Comparison of ENCODE assay signal across 12 cellular contexts in the genomic region with DNA sequence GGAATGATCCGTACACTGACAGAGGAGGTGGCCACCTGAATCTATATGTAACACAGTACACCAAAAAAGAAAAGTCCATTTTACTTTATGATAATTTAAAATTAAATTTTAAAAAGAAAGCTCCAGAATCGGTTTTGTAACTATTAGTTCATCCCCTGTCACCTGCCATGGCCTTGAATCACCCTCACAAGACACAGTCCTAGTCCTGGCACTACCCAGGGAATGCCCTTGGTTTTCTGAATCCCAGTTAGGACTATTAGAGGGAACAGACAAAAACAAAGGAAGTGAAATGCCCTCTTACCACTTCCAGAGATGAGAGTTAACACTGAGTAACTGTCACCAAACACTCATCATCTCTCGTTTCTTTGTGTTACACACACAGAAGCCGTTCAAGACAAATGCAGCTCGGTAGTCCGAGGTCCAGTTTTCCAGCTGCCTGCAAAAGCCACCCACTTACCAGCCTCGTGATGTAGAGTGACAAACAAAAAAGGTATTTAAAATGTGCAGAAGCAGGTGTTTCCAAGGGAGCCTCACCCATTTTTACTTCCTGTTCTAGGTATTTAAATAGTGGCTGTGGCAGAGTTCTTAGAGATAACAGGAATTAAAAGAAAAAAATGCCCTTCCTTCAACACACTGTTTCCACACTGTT. TPM values are rescaled to one million over a fixed set of nuclear protein-coding genes. Genes with fewer than 3 reads are reported as not detected.
DNase-seq lines count a peak whose midpoint lies in the region; ATAC-seq and TF ChIP-seq lines count a peak whose summit lies in the region.
"Had no signal": no experiment of that assay in that cellular context is flagged by ENCODE, and none has a peak within 500 bp of the region (broad histone marks: within the 10 kb centered on the region; RNA-seq: fewer than 3 reads in every experiment).

No MANE protein-coding gene starts in this region.

- H3K4me3 ChIP-seq in right cardiac atrium (ENCODE audit: low read length) (no peak overlapping the region), colonic mucosa (no peak overlapping the region), esophagus muscularis mucosa (no peak overlapping the region), thyroid gland (replicated peaks in 1 of 3) (no peak overlapping the region), neural progenitor cell (no peak overlapping the region)

- no peak for TF ChIP-seq CTCF in colonic mucosa (IDR thresholded peaks at IDR 0.05)
- TF ChIP-seq CTCF in esophagus muscularis mucosa (IDR thresholded peaks at IDR 0.05), result no peak
- TF ChIP-seq CTCF in thyroid gland (IDR thresholded peaks at IDR 0.05), result no peak
- no peak for TF ChIP-seq CTCF in neural progenitor cell (IDR thresholded peaks at IDR 0.05)

- no peak overlapping the region for H3K27ac Mint-ChIP-seq in neural progenitor cell
- H3K27ac Mint-ChIP-seq: activated naive CD8-positive, alpha-beta T cell treated with anti-CD3 and anti-CD28 coated beads, Interleukin-2, amount 50 U/mL, for 24 hours had no signal

- DNase-seq in cardiac septum (ENCODE audit: low spot score) (peak; percentile 19), right cardiac atrium (no peak), NCI-H345 treated with DMSO at 0.1 percent for 48 hours (lab: John Stamatoyannopoulos, UW; ENCODE audit: unreplicated experiment) (peak; percentile 94), colonic mucosa (peak; percentile 70), esophagus muscularis mucosa (ENCODE audit: extremely low spot score) (no peak), thyroid gland (no peak), neural progenitor cell (ENCODE audit: low spot score) (no peak), HuH-7.5 (ENCODE audit: low spot score) (no peak)
- DNase-seq: activated CD8-positive, alpha-beta memory T cell treated with anti-CD3 and anti-CD28 coated beads, Interleukin-2, amount 50 U/mL, for 48 hours; activated naive CD8-positive, alpha-beta T cell treated with anti-CD3 and anti-CD28 coated beads, Interleukin-2, amount 50 U/mL, for 24 hours; mammary epithelial cell had no signal

- ATAC-seq in right cardiac atrium, result no peak
- ATAC-seq: activated naive CD8-positive, alpha-beta T cell treated with anti-CD3 and anti-CD28 coated beads, Interleukin-2, amount 50 U/mL, for 24 hours had no signal

- H3K9me3 ChIP-seq in right cardiac atrium (ENCODE audit: control insufficient read depth, low read length) (no peaks in the 10 kb centered on the region), colonic mucosa (no peaks in the 10 kb centered on the region), esophagus muscularis mucosa (peaks cover 0 to 26% (median 18%) of the 10 kb centered on the region in 4 donors), thyroid gland (no peaks in the 10 kb centered on the region), neural progenitor cell (ENCODE audit: low read depth) (no peaks in the 10 kb centered on the region)

- no peaks in the 10 kb centered on the region for H3K36me3 Mint-ChIP-seq in neural progenitor cell

- H3K4me1 ChIP-seq in right cardiac atrium (ENCODE audit: control insufficient read depth, insufficient read depth, low read length) (peaks cover under 1% of the 10 kb centered on the region), colonic mucosa (peaks cover 6% of the 10 kb centered on the region), esophagus muscularis mucosa (peaks cover 9 to 14% (median 11%) of the 10 kb centered on the region in 4 donors), thyroid gland (peaks cover 8 to 9% of the 10 kb centered on the region in 2 donors), neural progenitor cell (peaks cover 8% of the 10 kb centered on the region)

- no peak for TF ChIP-seq POLR2A in esophagus muscularis mucosa (IDR thresholded peaks at IDR 0.05; ENCODE audit: low read depth)
- no peak for TF ChIP-seq POLR2A in thyroid gland (IDR thresholded peaks at IDR 0.05)

- H3K4me1 Mint-ChIP-seq in neural progenitor cell, result peaks cover 3% of the 10 kb centered on the region

- H3K27ac ChIP-seq in right cardiac atrium (ENCODE audit: low read length) (no peak overlapping the region), colonic mucosa (peak overlapping the region; percentile 47), esophagus muscularis mucosa (replicated peaks in 1 of 4) (no peak overlapping the region), thyroid gland (no peak overlapping the region), neural progenitor cell (no peak overlapping the region)
- H3K27ac ChIP-seq: KMS-11 had no signal

- peaks cover 5% of the 10 kb centered on the region for H3F3A ChIP-seq in neural progenitor cell (ENCODE audit: low read depth)

- H3K27me3 ChIP-seq in right cardiac atrium (ENCODE audit: control insufficient read depth, insufficient read depth) (no peaks in the 10 kb centered on the region), colonic mucosa (peaks cover under 1% of the 10 kb centered on the region), esophagus muscularis mucosa (peaks cover 0 to 76% (median 25%) of the 10 kb centered on the region in 4 donors), thyroid gland (peaks cover 5% of the 10 kb centered on the region), neural progenitor cell (peaks cover 30% of the 10 kb centered on the region)

- H2AFZ ChIP-seq in neural progenitor cell (replicated peaks), result no peak overlapping the region

- no peak overlapping the region for H3K9ac ChIP-seq in colonic mucosa (ENCODE audit: low read depth in 2 of 2, low read length in 2 of 2)
- H3K9ac ChIP-seq in neural progenitor cell, result no peak overlapping the region
- H3K9ac ChIP-seq: KMS-11 had no signal

- no peaks in the 10 kb centered on the region for H3K79me2 ChIP-seq in neural progenitor cell (ENCODE audit: low read depth)

- H3K36me3 ChIP-seq in colonic mucosa (no peaks in the 10 kb centered on the region), esophagus muscularis mucosa (no peaks in the 10 kb centered on the region), thyroid gland (no peaks in the 10 kb centered on the region), neural progenitor cell (no peaks in the 10 kb centered on the region)

- H4K20me1 ChIP-seq in neural progenitor cell (ENCODE audit: low read depth), result peaks cover 11% of the 10 kb centered on the region

- H3K4me3 Mint-ChIP-seq in neural progenitor cell, result no peak overlapping the region
- H3K4me3 Mint-ChIP-seq: activated naive CD8-positive, alpha-beta T cell treated with anti-CD3 and anti-CD28 coated beads, Interleukin-2, amount 50 U/mL, for 24 hours had no signal

- intact Hi-C loops in cardiac septum (cut with DNase I), result no loop called here
- intact Hi-C loops in right cardiac atrium (cut with DNase I), result no loop called here
- intact Hi-C loops in colonic mucosa (cut with DNase I), result no loop called here
- intact Hi-C loops in esophagus muscularis mucosa (cut with DNase I), result no loop called here
- intact Hi-C loops in thyroid gland (cut with DNase I), result no loop called here

- peaks cover 29% of the 10 kb centered on the region for H3K27me3 Mint-ChIP-seq in neural progenitor cell (ENCODE audit: insufficient read depth, low read depth)

- TF ChIP-seq EP300 in esophagus muscularis mucosa (IDR thresholded peaks at IDR 0.05), result no peak

- 68% methylated on average over 7 of the region's 7 CpGs for WGBS in right cardiac atrium
- 74% methylated on average over 7 of the region's 7 CpGs for WGBS in esophagus muscularis mucosa
- WGBS in thyroid gland, 2 donors, result 75 to 76% methylated on average over 7 of the region's 7 CpGs

- H3K4me2 ChIP-seq in neural progenitor cell, result no peak overlapping the region
- H3K4me2 ChIP-seq: KMS-11 had no signal

- peaks cover 18% of the 10 kb centered on the region for H3K9me3 Mint-ChIP-seq in neural progenitor cell

RNA-seq across cellular contexts. Expression of gene PTPRN2, which starts 6.1 kb away (rescaled TPM):
- total RNA-seq in cardiac septum (0.92 TPM), right cardiac atrium (1 to 10 TPM; 1.5 to 3.9 (median 2.8) TPM), colonic mucosa (10 to 100 TPM; 14.7 to 21.6 TPM), esophagus muscularis mucosa (1 to 10 TPM; 2.1 to 3.1 (median 3.1) TPM), thyroid gland (1 to 10 TPM; 4.2 to 9.9 (median 7.7) TPM), neural progenitor cell (ENCODE audit: low replicate concordance) (3.0 and 4.9 TPM in 2 replicates)
- polyA plus RNA-seq in right cardiac atrium, result 1.9 TPM
- polyA plus RNA-seq: mammary epithelial cell had no signal

Comparison
In these comparisons a context has a peak if more than half of its experiments do, and no peak if none do; other contexts are left out.
1. DNase-seq: peak in cardiac septum (single experiment), NCI-H345 treated with DMSO at 0.1 percent for 48 hours (single experiment) and colonic mucosa (single experiment); none in right cardiac atrium (0 of 3), esophagus muscularis mucosa (single experiment), thyroid gland (0 of 2), neural progenitor cell (single experiment) and HuH-7.5 (single experiment).